ENCODE assay signal across 26 cellular contexts in genomic region chr16:57202095-57202886, GRCh38.
"Had no signal": no experiment of that assay in that cellular context is flagged by ENCODE, and none has a peak within 500 bp of the region (broad histone marks: within the 10 kb centered on the region; RNA-seq: fewer than 3 reads in every experiment).

No MANE protein-coding gene starts in this region.

- DNase-seq: dermis blood vessel endothelial cell; effector memory CD4-positive, alpha-beta T cell; foreskin keratinocyte; heart right ventricle; hypothalamus; immature natural killer cell; islet precursor cell; kidney glomerular epithelial cell; left colon; left ventricle myocardium superior; lower lobe of right lung; naive thymus-derived CD8-positive, alpha-beta T cell; occipital lobe; pancreas; right lobe of liver; small intestine; stimulated activated CD4-positive, alpha-beta T cell treated with anti-CD3 and anti-CD28 coated beads, Interleukin-15, amount 100 ng/mL, for 24 hours; stimulated activated CD4-positive, alpha-beta T cell treated with anti-CD3 and anti-CD28 coated beads, Interleukin-2, amount 100 ng/mL, for 48 hours; stimulated activated naive B cell treated with anti-CD40 and anti-IgM and Interleukin-4, amounts not matched to agents 10 μg/mL and 1 μg/mL and 100 μg/mL, for 72 hours; stomach; trophoblast cell had no signal

- FAIRE-seq: endothelial cell of umbilical vein, pancreas, small intestine had no signal

- ATAC-seq: foreskin keratinocyte; gastroesophageal sphincter; heart right ventricle; left colon; left ventricle myocardium superior; lower lobe of right lung; naive thymus-derived CD8-positive, alpha-beta T cell; pancreas; right lobe of liver; stimulated activated naive B cell treated with anti-CD40 and anti-IgM and Interleukin-4, amounts not matched to agents 10 μg/mL and 1 μg/mL and 100 μg/mL, for 72 hours had no signal

- H3K4me3 ChIP-seq: coronary artery, esophagus muscularis mucosa, gastroesophageal sphincter, heart right ventricle, lower lobe of right lung, pancreas, right lobe of liver, stomach, thyroid gland had no signal

- H3K9me3 ChIP-seq: esophagus muscularis mucosa, gastroesophageal sphincter, heart right ventricle, lower lobe of right lung, pancreas, right lobe of liver, stomach, thyroid gland had no signal

- H3K27ac Mint-ChIP-seq: immature natural killer cell; stimulated activated naive B cell treated with anti-CD40 and anti-IgM and Interleukin-4, amounts not matched to agents 10 μg/mL and 1 μg/mL and 100 μg/mL, for 72 hours had no signal

- H3K27me3 Mint-ChIP-seq: naive thymus-derived CD8-positive, alpha-beta T cell; stimulated activated naive B cell treated with anti-CD40 and anti-IgM and Interleukin-4, amounts not matched to agents 10 μg/mL and 1 μg/mL and 100 μg/mL, for 72 hours had no signal

- H3K4me3 Mint-ChIP-seq: immature natural killer cell; naive thymus-derived CD8-positive, alpha-beta T cell; stimulated activated naive B cell treated with anti-CD40 and anti-IgM and Interleukin-4, amounts not matched to agents 10 μg/mL and 1 μg/mL and 100 μg/mL, for 72 hours had no signal

- H3K27ac ChIP-seq: coronary artery, esophagus muscularis mucosa, foreskin keratinocyte, gastroesophageal sphincter, heart right ventricle, lower lobe of right lung, pancreas, right lobe of liver, stomach, thyroid gland had no signal

- H3K9me3 Mint-ChIP-seq: immature natural killer cell; naive thymus-derived CD8-positive, alpha-beta T cell; stimulated activated naive B cell treated with anti-CD40 and anti-IgM and Interleukin-4, amounts not matched to agents 10 μg/mL and 1 μg/mL and 100 μg/mL, for 72 hours had no signal

- H3K27me3 ChIP-seq: esophagus muscularis mucosa, foreskin keratinocyte, gastroesophageal sphincter, heart right ventricle, pancreas, right lobe of liver, stomach, thyroid gland had no signal

- H3K4me1 ChIP-seq: pancreas, right lobe of liver had no signal
